ENCODE assay signal across 37 cellular contexts in the genomic region with DNA sequence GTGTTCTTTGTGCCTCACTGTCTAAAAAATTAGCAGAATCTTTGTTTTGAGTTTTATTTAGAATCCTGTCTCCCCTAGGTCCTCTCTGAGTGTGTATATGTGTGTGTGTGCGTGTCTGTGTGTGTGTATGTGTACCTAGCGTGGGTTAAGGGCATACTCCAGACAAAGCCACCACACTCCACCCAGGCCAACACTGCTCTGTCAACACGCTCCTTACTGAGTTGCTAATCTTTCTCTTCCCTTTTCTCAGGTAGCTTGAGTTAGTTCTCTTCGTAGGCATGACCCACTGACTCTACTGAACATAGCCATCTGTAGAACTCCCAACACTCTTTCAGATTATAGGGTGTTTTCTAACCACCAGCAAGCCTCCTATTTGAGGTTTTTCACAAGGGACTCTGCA.
"Had no signal": no experiment of that assay in that cellular context is flagged by ENCODE, and none has a peak within 500 bp of the region (broad histone marks: within the 10 kb centered on the region; RNA-seq: fewer than 3 reads in every experiment).

No MANE protein-coding gene starts in this region.

- ATAC-seq: activated CD8-positive, alpha-beta T cell treated with anti-CD3 and anti-CD28 coated beads for 36 hours; activated naive CD8-positive, alpha-beta T cell treated with anti-CD3 and anti-CD28 coated beads, Interleukin-2, amount 50 U/mL, for 24 hours; activated T-cell treated with anti-CD3 and anti-CD28 coated beads, Interleukin-2, amount 50 U/mL, for 4 hours had no signal

- H3K27me3 Mint-ChIP-seq: activated B cell treated with CpG ODN at 0.5 μM for 24 hours; activated CD4-positive, alpha-beta memory T cell treated with anti-CD3 and anti-CD28 coated beads for 36 hours; activated CD4-positive, alpha-beta T cell treated with anti-CD3 and anti-CD28 coated beads, Interleukin-2, amount 10 ng/mL, durations not matched to agents 24 days and 14 days; activated CD8-positive, alpha-beta T cell treated with anti-CD3 and anti-CD28 coated beads for 36 hours; activated naive CD4-positive, alpha-beta T cell treated with anti-CD3 and anti-CD28 coated beads, Interleukin-2, amount 10 ng/mL, durations not matched to agents 7 days and 5 days; activated naive CD4-positive, alpha-beta T cell treated with anti-CD3 and anti-CD28 coated beads, Interleukin-2, amount 50 U/mL, for 24 hours; activated naive CD8-positive, alpha-beta T cell; activated naive CD8-positive, alpha-beta T cell treated with anti-CD3 and anti-CD28 coated beads, Interleukin-2, amount 10 ng/mL, durations not matched to agents 7 days and 5 days; activated naive CD8-positive, alpha-beta T cell treated with anti-CD3 and anti-CD28 coated beads, Interleukin-2, amount 50 U/mL, for 24 hours; brain; central memory CD8-positive, alpha-beta T cell had no signal

- H3K4me3 Mint-ChIP-seq: activated B cell treated with CpG ODN at 0.5 μM for 24 hours; activated CD4-positive, alpha-beta memory T cell treated with anti-CD3 and anti-CD28 coated beads for 36 hours; activated CD4-positive, alpha-beta T cell treated with anti-CD3 and anti-CD28 coated beads, Interleukin-2, amount 10 ng/mL, durations not matched to agents 24 days and 14 days; activated CD8-positive, alpha-beta T cell treated with anti-CD3 and anti-CD28 coated beads for 36 hours; activated naive CD4-positive, alpha-beta T cell treated with anti-CD3 and anti-CD28 coated beads, Interleukin-2, amount 10 ng/mL, durations not matched to agents 7 days and 5 days; activated naive CD4-positive, alpha-beta T cell treated with anti-CD3 and anti-CD28 coated beads, Interleukin-2, amount 50 U/mL, for 24 hours; activated naive CD8-positive, alpha-beta T cell; activated naive CD8-positive, alpha-beta T cell treated with anti-CD3 and anti-CD28 coated beads, Interleukin-2, amount 10 ng/mL, durations not matched to agents 7 days and 5 days; activated naive CD8-positive, alpha-beta T cell treated with anti-CD3 and anti-CD28 coated beads, Interleukin-2, amount 50 U/mL, for 24 hours; activated T-cell treated with anti-CD3 and anti-CD28 coated beads, Interleukin-2, amount 50 U/mL, for 4 hours; brain; central memory CD8-positive, alpha-beta T cell; T-helper 1 cell treated with Interleukin-12 subunit alpha and Interleukin-12 subunit beta and Interleukin-4 antibody, amounts not matched to agents 30 μg/mL and 1 μg/mL, for 36 hours; T-helper 2 cell treated with Interferon-gamma antibody and Interleukin-4, amounts not matched to agents 5 μg/mL and 100 μg/mL, for 36 hours had no signal

- H3K27me3 ChIP-seq: ascending aorta, cardiac muscle cell had no signal

- H3K36me3 ChIP-seq: ascending aorta, cardiac muscle cell had no signal

- H3K4me1 ChIP-seq: ascending aorta had no signal

- H3K9me3 Mint-ChIP-seq: brain had no signal

- H3K27ac Mint-ChIP-seq: activated B cell treated with CpG ODN at 0.5 μM for 24 hours; activated CD4-positive, alpha-beta memory T cell treated with anti-CD3 and anti-CD28 coated beads for 36 hours; activated CD4-positive, alpha-beta T cell treated with anti-CD3 and anti-CD28 coated beads, Interleukin-2, amount 10 ng/mL, durations not matched to agents 24 days and 14 days; activated CD8-positive, alpha-beta T cell treated with anti-CD3 and anti-CD28 coated beads for 36 hours; activated naive CD4-positive, alpha-beta T cell treated with anti-CD3 and anti-CD28 coated beads, Interleukin-2, amount 10 ng/mL, durations not matched to agents 7 days and 5 days; activated naive CD4-positive, alpha-beta T cell treated with anti-CD3 and anti-CD28 coated beads, Interleukin-2, amount 50 U/mL, for 24 hours; activated naive CD8-positive, alpha-beta T cell; activated naive CD8-positive, alpha-beta T cell treated with anti-CD3 and anti-CD28 coated beads, Interleukin-2, amount 10 ng/mL, durations not matched to agents 7 days and 5 days; activated naive CD8-positive, alpha-beta T cell treated with anti-CD3 and anti-CD28 coated beads, Interleukin-2, amount 50 U/mL, for 24 hours; activated T-helper 2 cell treated with anti-CD3 and anti-CD28 coated beads, Interferon-gamma antibody, Interleukin-2, Interleukin-4, amounts not matched to agents 10 μg/mL and 5 μg/mL and 100 μg/mL, durations not matched to agents 14 hours and 24 hours and 36 hours; brain; T-helper 1 cell treated with Interleukin-12 subunit alpha and Interleukin-12 subunit beta and Interleukin-4 antibody, amounts not matched to agents 30 μg/mL and 1 μg/mL, for 36 hours; T-helper 2 cell treated with Interferon-gamma antibody and Interleukin-4, amounts not matched to agents 5 μg/mL and 100 μg/mL, for 36 hours had no signal

- DNase-seq: activated B cell treated with CpG ODN at 0.5 μM for 24 hours; activated CD4-positive, alpha-beta memory T cell treated with anti-CD3 and anti-CD28 coated beads for 36 hours; activated CD4-positive, alpha-beta T cell treated with anti-CD3 and anti-CD28 coated beads for 4 hours; activated CD4-positive, alpha-beta T cell treated with anti-CD3 and anti-CD28 coated beads, Interleukin-2, amount 10 ng/mL, durations not matched to agents 24 days and 14 days; activated CD4-positive, alpha-beta T cell treated with anti-CD3 and anti-CD28 coated beads, Interleukin-2, amount 50 U/mL, for 1 hour; activated CD4-positive, alpha-beta T cell treated with anti-CD3 and anti-CD28 coated beads, Interleukin-2, amount 50 U/mL, for 4 hours; activated CD4-positive, CD25-positive, alpha-beta regulatory T cell treated with anti-CD3 and anti-CD28 coated beads, Interleukin-2, amount 50 U/mL, for 72 hours; activated CD8-positive, alpha-beta memory T cell treated with anti-CD3 and anti-CD28 coated beads, Interleukin-2, amount 50 U/mL, for 4 hours; activated CD8-positive, alpha-beta T cell treated with anti-CD3 and anti-CD28 coated beads for 36 hours; activated effector memory CD4-positive, alpha-beta T cell treated with Interleukin-2 at 50 U/mL for 16 hours; activated gamma-delta T cell; activated naive CD4-positive, alpha-beta T cell treated with anti-CD3 and anti-CD28 coated beads, Interleukin-2, amount 10 ng/mL, durations not matched to agents 7 days and 5 days; activated naive CD4-positive, alpha-beta T cell treated with Interleukin-2 at 50 U/mL for 16 hours; activated naive CD8-positive, alpha-beta T cell treated with anti-CD3 and anti-CD28 coated beads, Interleukin-2, amount 10 ng/mL, durations not matched to agents 7 days and 5 days; activated naive CD8-positive, alpha-beta T cell treated with anti-CD3 and anti-CD28 coated beads, Interleukin-2, amount 50 U/mL, for 24 hours; activated T-cell treated with anti-CD3 and anti-CD28 coated beads for 4 hours; activated T-cell treated with anti-CD3 and anti-CD28 coated beads, Interleukin-2, amount 50 U/mL, for 1 hour; activated T-cell treated with anti-CD3 and anti-CD28 coated beads, Interleukin-2, amount 50 U/mL, for 4 hours; amygdala; anterior cingulate cortex; caudate nucleus; cerebellar nuclear complex; T-helper 1 cell; T-helper 2 cell; T-helper 9 cell had no signal

- H3K4me3 ChIP-seq: ascending aorta, cardiac muscle cell had no signal

- H3K4me1 Mint-ChIP-seq: activated B cell treated with CpG ODN at 0.5 μM for 24 hours; activated CD4-positive, alpha-beta T cell treated with anti-CD3 and anti-CD28 coated beads, Interleukin-2, amount 10 ng/mL, durations not matched to agents 24 days and 14 days; activated naive CD4-positive, alpha-beta T cell treated with anti-CD3 and anti-CD28 coated beads, Interleukin-2, amount 10 ng/mL, durations not matched to agents 7 days and 5 days; activated naive CD4-positive, alpha-beta T cell treated with anti-CD3 and anti-CD28 coated beads, Interleukin-2, amount 50 U/mL, for 24 hours; activated naive CD8-positive, alpha-beta T cell treated with anti-CD3 and anti-CD28 coated beads, Interleukin-2, amount 10 ng/mL, durations not matched to agents 7 days and 5 days; activated naive CD8-positive, alpha-beta T cell treated with anti-CD3 and anti-CD28 coated beads, Interleukin-2, amount 50 U/mL, for 24 hours; brain; central memory CD8-positive, alpha-beta T cell had no signal

- H3K27ac ChIP-seq: ascending aorta, cardiac muscle cell, VCaP had no signal

- FAIRE-seq: bronchial epithelial cell, TTC549 had no signal

- H3K36me3 Mint-ChIP-seq: activated CD4-positive, alpha-beta memory T cell treated with anti-CD3 and anti-CD28 coated beads for 36 hours; activated naive CD4-positive, alpha-beta T cell treated with anti-CD3 and anti-CD28 coated beads, Interleukin-2, amount 10 ng/mL, durations not matched to agents 7 days and 5 days; activated naive CD4-positive, alpha-beta T cell treated with anti-CD3 and anti-CD28 coated beads, Interleukin-2, amount 50 U/mL, for 24 hours; activated naive CD8-positive, alpha-beta T cell; activated naive CD8-positive, alpha-beta T cell treated with anti-CD3 and anti-CD28 coated beads, Interleukin-2, amount 10 ng/mL, durations not matched to agents 7 days and 5 days; brain had no signal

- H3K9me3 ChIP-seq: ascending aorta had no signal
